ENCODE assay signal across 13 cellular contexts in the genomic region with DNA sequence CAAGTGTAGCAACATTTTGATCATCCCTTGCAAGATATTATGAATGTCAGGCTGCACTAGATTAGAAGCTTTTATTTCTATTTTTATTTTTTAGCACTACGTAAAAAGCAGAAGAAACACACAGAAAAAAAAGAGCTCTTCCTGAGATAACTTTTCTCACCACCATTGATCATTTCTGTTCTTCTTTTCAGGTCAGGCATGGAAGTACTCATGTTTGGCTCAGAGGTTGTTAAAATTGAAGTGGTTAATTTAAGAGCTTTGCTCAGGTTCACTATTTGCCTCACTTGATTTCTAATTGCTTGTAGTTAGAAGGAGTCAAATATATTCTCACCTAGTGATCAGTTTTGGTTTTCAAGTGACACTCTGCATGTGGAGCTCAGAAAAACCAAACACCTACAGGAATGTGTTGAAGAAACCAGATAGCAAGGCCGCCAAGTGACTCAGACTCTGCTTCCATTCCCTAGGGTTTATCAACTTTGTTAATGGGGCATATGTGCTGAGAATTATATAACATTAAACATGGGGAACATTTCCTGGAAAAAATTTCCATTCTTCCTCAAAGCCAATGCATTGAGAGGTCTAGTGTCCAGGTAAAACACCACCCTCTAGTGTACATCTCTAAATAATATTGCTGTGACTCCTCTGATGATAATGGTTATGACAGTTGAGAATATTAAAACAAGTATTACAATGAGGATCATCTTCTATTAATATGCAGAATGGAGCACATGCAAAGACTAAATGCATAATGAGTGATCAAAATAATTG.
A peak's percentile ranks its signal among the peaks of the same experiment; 100 is the strongest.
DNase-seq lines count a peak whose midpoint lies in the region; ATAC-seq and TF ChIP-seq lines count a peak whose summit lies in the region.
"Had no signal": no experiment of that assay in that cellular context is flagged by ENCODE, and none has a peak within 500 bp of the region (broad histone marks: within the 10 kb centered on the region; RNA-seq: fewer than 3 reads in every experiment).

No MANE protein-coding gene starts in this region.

- H3K9me3 Mint-ChIP-seq in endothelial cell (ENCODE audit: unreplicated experiment): no peaks in the 10 kb centered on the region

- no peak overlapping the region for H3K4me3 ChIP-seq in epithelial cell of esophagus (ENCODE audit: low read length)
- H3K4me3 ChIP-seq: skin epidermis, thyroid gland had no signal

- H3K27ac ChIP-seq in substantia nigra (ENCODE audit: low read depth, low read length, poor library complexity, severe bottlenecking): no peak overlapping the region
- H3K27ac ChIP-seq: skin epidermis, thyroid gland had no signal

- peak; percentile 18 for DNase-seq in A172 (ENCODE audit: low spot score)
- peak; percentile 18 for DNase-seq in NCI-H524 treated with DMSO at 0.1 percent for 48 hours (lab: John Stamatoyannopoulos, UW)
- DNase-seq in epithelial cell of esophagus (ENCODE audit: low read depth): peak; percentile 38
- no peak for DNase-seq in substantia nigra (lab: John Stamatoyannopoulos, UW)
- DNase-seq in endothelial cell (ENCODE audit: low spot score): no peak
- DNase-seq: activated naive CD8-positive, alpha-beta T cell treated with anti-CD3 and anti-CD28 coated beads, Interleukin-2, amount 50 U/mL, for 24 hours; CD8-positive, alpha-beta memory T cell; hypothalamus had no signal

- ATAC-seq in GM18502 (IDR thresholded peaks at IDR 0.05; ENCODE audit: poor library complexity, unreplicated experiment) (peak; percentile 49), GM19467 (IDR thresholded peaks at IDR 0.05; ENCODE audit: unreplicated experiment) (no peak), GM19397 (IDR thresholded peaks at IDR 0.05; ENCODE audit: unreplicated experiment) (no peak)
- ATAC-seq: activated naive CD8-positive, alpha-beta T cell treated with anti-CD3 and anti-CD28 coated beads, Interleukin-2, amount 50 U/mL, for 24 hours had no signal

- H3K27ac Mint-ChIP-seq in endothelial cell (ENCODE audit: unreplicated experiment): no peak overlapping the region
- H3K27ac Mint-ChIP-seq: activated naive CD8-positive, alpha-beta T cell treated with anti-CD3 and anti-CD28 coated beads, Interleukin-2, amount 50 U/mL, for 24 hours; CD8-positive, alpha-beta memory T cell had no signal

- no peaks in the 10 kb centered on the region for H3K36me3 Mint-ChIP-seq in endothelial cell (ENCODE audit: low read depth, unreplicated experiment)

- no peaks in the 10 kb centered on the region for H3K4me1 Mint-ChIP-seq in endothelial cell (ENCODE audit: unreplicated experiment)
- H3K4me1 Mint-ChIP-seq: CD8-positive, alpha-beta memory T cell had no signal

- TF ChIP-seq CTCF in epithelial cell of esophagus (IDR thresholded peaks at IDR 0.05; ENCODE audit: insufficient read depth, low read depth, low read length, missing control alignments): peak; percentile 52
- no peak for TF ChIP-seq CTCF in endothelial cell (IDR thresholded peaks at IDR 0.05; ENCODE audit: unreplicated experiment)

- H3K4me3 Mint-ChIP-seq in endothelial cell (ENCODE audit: unreplicated experiment): no peak overlapping the region
- H3K4me3 Mint-ChIP-seq: activated naive CD8-positive, alpha-beta T cell treated with anti-CD3 and anti-CD28 coated beads, Interleukin-2, amount 50 U/mL, for 24 hours; CD8-positive, alpha-beta memory T cell had no signal

- no peaks in the 10 kb centered on the region for H3K27me3 Mint-ChIP-seq in endothelial cell (ENCODE audit: unreplicated experiment)
- H3K27me3 Mint-ChIP-seq: activated naive CD8-positive, alpha-beta T cell treated with anti-CD3 and anti-CD28 coated beads, Interleukin-2, amount 50 U/mL, for 24 hours; CD8-positive, alpha-beta memory T cell had no signal

Comparison
In these comparisons a context has a peak if more than half of its experiments do, and no peak if none do; other contexts are left out.
1. DNase-seq: peak in A172 (single experiment), NCI-H524 treated with DMSO at 0.1 percent for 48 hours (single experiment) and epithelial cell of esophagus (single experiment); none in substantia nigra (0 of 49) and endothelial cell (single experiment).